Comparison of ENCODE assay signal across 15 cellular contexts in genomic region chr14:70947739-70948138, GRCh38. TPM values are rescaled to one million over a fixed set of nuclear protein-coding genes. Genes with fewer than 3 reads are reported as not detected.
DNase-seq lines count a peak whose midpoint lies in the region; ATAC-seq and TF ChIP-seq lines count a peak whose summit lies in the region.
"Had no signal": no experiment of that assay in that cellular context is flagged by ENCODE, and none has a peak within 500 bp of the region (broad histone marks: within the 10 kb centered on the region; RNA-seq: fewer than 3 reads in every experiment).

No MANE protein-coding gene starts in this region.

- no peak for TF ChIP-seq CTCF in endodermal cell (conservative IDR thresholded peaks at IDR 0.05)
- no peak for TF ChIP-seq CTCF in ascending aorta (IDR thresholded peaks at IDR 0.05)

- H3K4me1 ChIP-seq in BLaER1 (no peaks in the 10 kb centered on the region), endodermal cell (ENCODE audit: control insufficient read depth, insufficient read depth, low read length) (no peaks in the 10 kb centered on the region), ascending aorta (no peaks in the 10 kb centered on the region)

- DNase-seq in COLO668 (lab: John Stamatoyannopoulos, UW; ENCODE audit: unreplicated experiment) (peak; percentile 10), KBM-7 (peak; percentile 11), endodermal cell (peak; percentile 70), ascending aorta (ENCODE audit: low spot score in 2 of 2) (no peak)
- DNase-seq in activated CD4-positive, CD25-positive, alpha-beta regulatory T cell treated with anti-CD3 and anti-CD28 coated beads, Interleukin-2, amount 50 U/mL, for 72 hours, result no peak
- DNase-seq: CD4-positive, CD25-positive, alpha-beta regulatory T cell; DMS79 treated with DMSO at 0.1 percent for 48 hours; NCI-H187 treated with DMSO at 0.1 percent for 48 hours; NCI-H446; NK-92 treated with Interleukin-12 subunit alpha and Interleukin-12 subunit beta, amount 100 ng/mL, for 24 hours; OCI-M1; RPMI8226; SIG-M5 had no signal

- no peaks in the 10 kb centered on the region for H3K27me3 Mint-ChIP-seq in endodermal cell (ENCODE audit: insufficient read depth)
- H3K27me3 Mint-ChIP-seq: CD4-positive, CD25-positive, alpha-beta regulatory T cell had no signal

- 95 to 97% methylated on average over 8 of the region's 8 CpGs for WGBS in endodermal cell (ENCODE audit: insufficient coverage in 1 of 2, insufficient read length in 1 of 2), 2 experiments

- no peaks in the 10 kb centered on the region for H3K27me3 ChIP-seq in BLaER1
- H3K27me3 ChIP-seq in endodermal cell (ENCODE audit: control insufficient read depth, insufficient read depth, low read length, poor library complexity, severe bottlenecking), result no peaks in the 10 kb centered on the region
- H3K27me3 ChIP-seq in ascending aorta, result no peaks in the 10 kb centered on the region

- no peaks in the 10 kb centered on the region for H3K4me1 Mint-ChIP-seq in endodermal cell

- no peak overlapping the region for H3K4me3 Mint-ChIP-seq in endodermal cell

- peaks cover 73% of the 10 kb centered on the region for H3K36me3 Mint-ChIP-seq in endodermal cell (ENCODE audit: low read depth)

- no peak overlapping the region for H3K27ac ChIP-seq in BLaER1
- H3K27ac ChIP-seq in endodermal cell (ENCODE audit: low read depth, low read length), result no peak overlapping the region
- no peak overlapping the region for H3K27ac ChIP-seq in ascending aorta

- H3K9ac ChIP-seq in BLaER1, result no peak overlapping the region
- no peak overlapping the region for H3K9ac ChIP-seq in endodermal cell (ENCODE audit: extremely low read depth, low read length, poor library complexity, severe bottlenecking)

- H3K9me3 Mint-ChIP-seq in endodermal cell, result peaks cover 61% of the 10 kb centered on the region

- 0 out of 2 replicates have a peak overlapping the region, but pooled peaks have one; percentile 14 for H3K4me3 ChIP-seq in BLaER1
- H3K4me3 ChIP-seq in endodermal cell (ENCODE audit: low read length), result peak overlapping the region; percentile 28
- no peak overlapping the region for H3K4me3 ChIP-seq in ascending aorta

- ATAC-seq in HG03039 (IDR thresholded peaks at IDR 0.05; ENCODE audit: unreplicated experiment), result no peak

- intact Hi-C loops in ascending aorta (cut with DNase I), result no loop called here

- H3K9me3 ChIP-seq in BLaER1 (peaks cover 66% of the 10 kb centered on the region), endodermal cell (ENCODE audit: control insufficient read depth, low read length) (peaks cover 86% of the 10 kb centered on the region), ascending aorta (peaks cover 7 to 10% of the 10 kb centered on the region in 2 donors)

- in situ Hi-C loops in KBM-7 (cut with MboI; ENCODE audit: low pct_unique_long_range_greater_than_20kb, low sequenced_read_pairs), result no loop called here

- H3K27ac Mint-ChIP-seq in endodermal cell, result no peak overlapping the region

- H3K4me2 ChIP-seq in BLaER1, result no peak overlapping the region

- H3K36me3 ChIP-seq in BLaER1 (peaks cover 71% of the 10 kb centered on the region), endodermal cell (ENCODE audit: control insufficient read depth, insufficient read depth, low read length) (peaks cover 95% of the 10 kb centered on the region), ascending aorta (peaks cover 24 to 33% of the 10 kb centered on the region in 2 donors)

- peaks cover 9% of the 10 kb centered on the region; the same call in 1 of the 2 replicates for H4K20me1 ChIP-seq in BLaER1

RNA-seq across cellular contexts. Expression of gene PCNX1, which starts 40.5 kb away (rescaled TPM):
- 10 to 100 TPM; 68.2 TPM for total RNA-seq in endodermal cell
- polyA plus RNA-seq in endodermal cell (2013, experiment 1 of 2), result 30.1 TPM
- polyA plus RNA-seq in endodermal cell (2013, experiment 2 of 2), result 22.4 TPM
- 73.1 TPM for total RNA-seq in ascending aorta

Comparison
In these comparisons a context has a peak if more than half of its experiments do, and no peak if none do; other contexts are left out.
1. H3K4me3 ChIP-seq: peak in BLaER1 (single experiment) and endodermal cell (single experiment); none in ascending aorta (0 of 2).
2. DNase-seq: peak in COLO668 (single experiment), KBM-7 (single experiment) and endodermal cell (single experiment); none in activated CD4-positive, CD25-positive, alpha-beta regulatory T cell treated with anti-CD3 and anti-CD28 coated beads, Interleukin-2, amount 50 U/mL, for 72 hours (single experiment) and ascending aorta (0 of 2).